ENCODE assay signal across 23 cellular contexts in the genomic region with DNA sequence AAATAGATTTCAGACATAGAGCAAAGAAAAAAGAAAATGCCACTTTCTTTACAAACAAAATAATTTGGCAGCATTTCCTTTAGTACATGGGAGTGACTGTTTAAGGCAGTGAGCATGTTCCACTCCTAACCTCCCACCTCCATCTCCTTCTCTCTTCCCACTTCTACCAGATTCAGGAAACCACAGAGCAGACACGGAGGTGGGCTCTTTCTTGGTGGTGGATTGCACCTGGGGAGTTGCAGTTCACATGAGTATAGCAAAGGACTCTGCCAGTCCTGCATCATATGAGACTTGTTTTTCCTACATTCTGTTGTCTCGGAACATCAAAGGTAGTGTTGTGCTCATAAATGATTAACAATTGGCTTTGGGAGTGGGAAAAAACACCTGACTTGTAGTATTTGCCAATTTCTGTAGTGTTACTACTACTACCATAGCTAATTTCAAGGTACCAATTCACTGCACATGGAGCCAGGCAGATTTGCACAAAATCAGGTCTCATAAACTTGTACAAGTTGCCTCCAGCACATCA.
"Had no signal": no experiment of that assay in that cellular context is flagged by ENCODE, and none has a peak within 500 bp of the region (broad histone marks: within the 10 kb centered on the region; RNA-seq: fewer than 3 reads in every experiment).

No MANE protein-coding gene starts in this region.

- H3K36me3 Mint-ChIP-seq: natural killer cell had no signal

- H3K9me3 ChIP-seq: gastrocnemius medialis, lower lobe of right lung, ovary, right lobe of liver, suprapubic skin, transverse colon, upper lobe of right lung, uterus had no signal

- ATAC-seq: esophagus mucosa; gastrocnemius medialis; left ventricle myocardium superior; lower lobe of right lung; natural killer cell; right lobe of liver; stimulated activated naive B cell treated with anti-CD40 and anti-IgM and Interleukin-4, amounts not matched to agents 10 μg/mL and 1 μg/mL and 100 μg/mL, for 72 hours; upper lobe of right lung had no signal

- H3K27ac Mint-ChIP-seq: dendritic cell treated with granulocyte-macrophage colony-stimulating factor and Interleukin-4, amounts not matched to agents 40 ng/mL and 50 ng/mL, for 4 days; endodermal cell; natural killer cell; stimulated activated naive B cell treated with anti-CD40 and anti-IgM and Interleukin-4, amounts not matched to agents 10 μg/mL and 1 μg/mL and 100 μg/mL, for 72 hours; stimulated activated naive CD8-positive, alpha-beta T cell treated with anti-CD3 and anti-CD28 coated beads, Interleukin-15, Interleukin-2, amounts not matched to agents 100 ng/mL and 50 ng/mL, for 24 hours had no signal

- H3K4me1 ChIP-seq: gastrocnemius medialis, lower lobe of right lung, right lobe of liver, suprapubic skin, transverse colon, upper lobe of right lung, uterus had no signal

- H3K27me3 ChIP-seq: ovary, right lobe of liver, uterus had no signal

- H3K9me3 Mint-ChIP-seq: dendritic cell treated with granulocyte-macrophage colony-stimulating factor and Interleukin-4, amounts not matched to agents 40 ng/mL and 50 ng/mL, for 4 days; natural killer cell; stimulated activated naive CD8-positive, alpha-beta T cell treated with anti-CD3 and anti-CD28 coated beads, Interleukin-15, Interleukin-2, amounts not matched to agents 100 ng/mL and 50 ng/mL, for 24 hours had no signal

- H3K27ac ChIP-seq: epithelial cell of prostate, gastrocnemius medialis, lower lobe of right lung, ovary, right lobe of liver, suprapubic skin, transverse colon, upper lobe of right lung, uterus had no signal

- H3K4me3 Mint-ChIP-seq: dendritic cell treated with granulocyte-macrophage colony-stimulating factor and Interleukin-4, amounts not matched to agents 40 ng/mL and 50 ng/mL, for 4 days; endodermal cell; natural killer cell; stimulated activated naive B cell treated with anti-CD40 and anti-IgM and Interleukin-4, amounts not matched to agents 10 μg/mL and 1 μg/mL and 100 μg/mL, for 72 hours; stimulated activated naive CD8-positive, alpha-beta T cell treated with anti-CD3 and anti-CD28 coated beads, Interleukin-15, Interleukin-2, amounts not matched to agents 100 ng/mL and 50 ng/mL, for 24 hours had no signal

- DNase-seq: effector CD8-positive, alpha-beta T cell; endodermal cell; foreskin fibroblast; gastrocnemius medialis; head of caudate nucleus; left ventricle myocardium superior; lower lobe of right lung; natural killer cell; occipital lobe; ovary; right lobe of liver; small intestine; stimulated activated CD4-positive, alpha-beta T cell treated with anti-CD3 and anti-CD28 coated beads, Interleukin-15, amount 100 ng/mL, for 24 hours; stimulated activated CD4-positive, alpha-beta T cell treated with anti-CD3 and anti-CD28 coated beads, Interleukin-2, amount 100 ng/mL, for 48 hours; stimulated activated naive B cell treated with anti-CD40 and anti-IgM and Interleukin-4, amounts not matched to agents 10 μg/mL and 1 μg/mL and 100 μg/mL, for 72 hours; transverse colon; upper lobe of right lung; uterus had no signal

- H3K4me3 ChIP-seq: gastrocnemius medialis, lower lobe of right lung, ovary, right lobe of liver, suprapubic skin, transverse colon, upper lobe of right lung, uterus had no signal

- H3K36me3 ChIP-seq: gastrocnemius medialis, lower lobe of right lung, ovary, right lobe of liver, suprapubic skin, transverse colon, upper lobe of right lung, uterus had no signal
